In the genomic region with DNA sequence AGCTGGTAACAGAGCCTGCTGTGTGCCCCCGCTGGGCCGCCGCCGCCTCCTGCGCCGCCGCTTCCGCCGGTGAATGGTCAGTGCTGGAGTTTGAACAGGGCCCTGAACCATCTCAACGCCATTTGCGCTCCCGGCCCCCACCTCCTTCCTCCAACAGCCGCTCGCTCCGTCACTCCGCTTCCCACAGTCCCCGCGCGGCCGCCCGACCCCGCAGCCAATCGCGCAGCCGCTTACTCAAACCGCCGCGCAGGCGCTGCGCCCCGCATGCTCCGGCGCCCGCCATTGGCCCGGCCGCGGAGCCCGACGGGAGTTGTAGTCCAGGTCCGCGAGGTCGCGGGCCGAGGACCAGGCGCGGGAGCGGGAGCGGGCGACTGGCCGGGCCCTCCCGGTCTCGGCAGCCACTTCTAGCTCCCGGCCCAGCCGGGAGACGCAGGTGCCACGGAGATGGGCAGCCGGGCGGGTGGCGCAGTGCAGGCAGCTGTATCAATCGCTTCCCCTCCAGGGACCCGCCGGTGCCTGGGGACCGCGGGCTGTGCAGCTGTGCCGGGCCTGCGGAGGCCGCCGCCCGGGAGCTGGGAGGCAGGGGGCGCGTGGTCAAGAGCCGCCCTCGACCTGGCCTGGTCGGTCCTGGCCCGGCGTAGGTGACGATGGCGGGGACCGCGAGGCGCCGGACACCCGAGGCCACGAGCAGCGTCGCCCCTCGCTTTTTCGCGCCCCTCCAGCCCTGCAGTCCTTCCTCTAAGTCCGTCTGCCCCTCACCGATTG, we compare ENCODE assay signal across 8 cellular contexts. TPM values are rescaled to one million over a fixed set of nuclear protein-coding genes. Genes with fewer than 3 reads are reported as not detected.
DNase-seq lines count a peak whose midpoint lies in the region; ATAC-seq and TF ChIP-seq lines count a peak whose summit lies in the region.

A gene with protein sequence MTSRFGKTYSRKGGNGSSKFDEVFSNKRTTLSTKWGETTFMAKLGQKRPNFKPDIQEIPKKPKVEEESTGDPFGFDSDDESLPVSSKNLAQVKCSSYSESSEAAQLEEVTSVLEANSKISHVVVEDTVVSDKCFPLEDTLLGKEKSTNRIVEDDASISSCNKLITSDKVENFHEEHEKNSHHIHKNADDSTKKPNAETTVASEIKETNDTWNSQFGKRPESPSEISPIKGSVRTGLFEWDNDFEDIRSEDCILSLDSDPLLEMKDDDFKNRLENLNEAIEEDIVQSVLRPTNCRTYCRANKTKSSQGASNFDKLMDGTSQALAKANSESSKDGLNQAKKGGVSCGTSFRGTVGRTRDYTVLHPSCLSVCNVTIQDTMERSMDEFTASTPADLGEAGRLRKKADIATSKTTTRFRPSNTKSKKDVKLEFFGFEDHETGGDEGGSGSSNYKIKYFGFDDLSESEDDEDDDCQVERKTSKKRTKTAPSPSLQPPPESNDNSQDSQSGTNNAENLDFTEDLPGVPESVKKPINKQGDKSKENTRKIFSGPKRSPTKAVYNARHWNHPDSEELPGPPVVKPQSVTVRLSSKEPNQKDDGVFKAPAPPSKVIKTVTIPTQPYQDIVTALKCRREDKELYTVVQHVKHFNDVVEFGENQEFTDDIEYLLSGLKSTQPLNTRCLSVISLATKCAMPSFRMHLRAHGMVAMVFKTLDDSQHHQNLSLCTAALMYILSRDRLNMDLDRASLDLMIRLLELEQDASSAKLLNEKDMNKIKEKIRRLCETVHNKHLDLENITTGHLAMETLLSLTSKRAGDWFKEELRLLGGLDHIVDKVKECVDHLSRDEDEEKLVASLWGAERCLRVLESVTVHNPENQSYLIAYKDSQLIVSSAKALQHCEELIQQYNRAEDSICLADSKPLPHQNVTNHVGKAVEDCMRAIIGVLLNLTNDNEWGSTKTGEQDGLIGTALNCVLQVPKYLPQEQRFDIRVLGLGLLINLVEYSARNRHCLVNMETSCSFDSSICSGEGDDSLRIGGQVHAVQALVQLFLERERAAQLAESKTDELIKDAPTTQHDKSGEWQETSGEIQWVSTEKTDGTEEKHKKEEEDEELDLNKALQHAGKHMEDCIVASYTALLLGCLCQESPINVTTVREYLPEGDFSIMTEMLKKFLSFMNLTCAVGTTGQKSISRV (N-terminal part only) (minus strand): TSS at position 173 of the 765 bp plus-strand sequence. CDS start 3,723 bp downstream, outside the sequence.

- H3K27me3 Mint-ChIP-seq in activated naive CD8-positive, alpha-beta T cell: no peaks in the 10 kb centered on the region

- peak within 1 kb of the TSS; percentile 98 for H3K4me3 Mint-ChIP-seq in activated naive CD8-positive, alpha-beta T cell

- peak; percentile 58 for TF ChIP-seq POLR2A in GM10847 (IDR thresholded peaks at IDR 0.05; ENCODE audit: extremely low read depth, insufficient read length)

- no peaks in the 10 kb centered on the region for H3K9me3 Mint-ChIP-seq in activated naive CD8-positive, alpha-beta T cell (ENCODE audit: low read depth)

- ATAC-seq in HG02623 (IDR thresholded peaks at IDR 0.05; ENCODE audit: unreplicated experiment): peak; percentile 95
- ATAC-seq in omental fat pad (ENCODE audit: low FRiP score): peak; percentile 97

- H3K36me3 Mint-ChIP-seq in activated naive CD8-positive, alpha-beta T cell: peaks cover 5% of the 10 kb centered on the region

- DNase-seq in NCI-H1092 treated with DMSO at 0.1 percent for 48 hours (lab: John Stamatoyannopoulos, UW) (peak; percentile 88), SKM-1 treated with dmso at 0.1 percent for 144 hours (lab: John Stamatoyannopoulos, UW; ENCODE audit: unreplicated experiment) (peak; percentile 93), glomerular visceral epithelial cell (ENCODE audit: extremely low spot score) (peak; percentile 94), omental fat pad (ENCODE audit: low spot score) (peak; percentile 78)

- peak within 1 kb of the TSS; percentile 97 for H3K27ac Mint-ChIP-seq in activated naive CD8-positive, alpha-beta T cell

- H3K4me1 Mint-ChIP-seq in activated naive CD8-positive, alpha-beta T cell (ENCODE audit: low read depth): peaks cover 62% of the 10 kb centered on the region

- no peak for TF ChIP-seq CTCF in omental fat pad (IDR thresholded peaks at IDR 0.05)

- peak within 1 kb of the TSS; percentile 63 for H3K27ac ChIP-seq in temporal lobe (ENCODE audit: low read depth, low read length)

RNA-seq across cellular contexts. Expression of the gene that starts here (rescaled TPM):
- total RNA-seq in omental fat pad (10 to 100 TPM; 29.8 to 61.5 (median 40.1) TPM), temporal lobe (50.6 TPM)

Comparison
In these comparisons a context has a peak if more than half of its experiments do, and no peak if none do; other contexts are left out.
1. Peak in every context shown above with its lines: DNase-seq, ATAC-seq and H3K27ac ChIP-seq.